ENCODE assay signal across 11 cellular contexts in genomic region chr1:56033321-56034037, GRCh38.
A peak's percentile ranks its signal among the peaks of the same experiment; 100 is the strongest.
DNase-seq lines count a peak whose midpoint lies in the region; ATAC-seq and TF ChIP-seq lines count a peak whose summit lies in the region.
"Had no signal": no experiment of that assay in that cellular context is flagged by ENCODE, and none has a peak within 500 bp of the region (broad histone marks: within the 10 kb centered on the region; RNA-seq: fewer than 3 reads in every experiment).

No MANE protein-coding gene starts in this region.

- DNase-seq in GM23248 = no peak
- DNase-seq in adipocyte (ENCODE audit: low read depth) = peak; percentile 16
- no peak for DNase-seq in mesenchymal stem cell
- DNase-seq in smooth muscle cell (lab: John Stamatoyannopoulos, UW; ENCODE audit: unreplicated experiment) = no peak
- DNase-seq: CD8-positive, alpha-beta T cell; NCI-H1436 treated with DMSO at 0.1 percent for 48 hours; NCI-H2081; NCI-H526 had no signal

- no peak overlapping the region for H2AK5ac ChIP-seq in mesenchymal stem cell (ENCODE audit: low read length, severe bottlenecking)

- H3K9me2 ChIP-seq in GM23248 (ENCODE audit: insufficient read depth) = 0 out of 2 replicates have a peak, but pooled peaks cover 4% of the 10 kb centered on the region

- no peaks in the 10 kb centered on the region for H3K79me1 ChIP-seq in mesenchymal stem cell (replicated peaks; ENCODE audit: low read length, poor library complexity, severe bottlenecking)

- no peak overlapping the region for H2BK5ac ChIP-seq in mesenchymal stem cell (ENCODE audit: low read depth, low read length, poor library complexity, severe bottlenecking)

- H2BK120ac ChIP-seq in mesenchymal stem cell (ENCODE audit: low read depth, low read length) = peak overlapping the region; percentile 8

- H3K27ac Mint-ChIP-seq in stimulated activated memory B cell treated with anti-CD40 and anti-IgM and Interleukin-4, amounts not matched to agents 10 μg/mL and 1 μg/mL and 100 μg/mL, for 72 hours = no peak overlapping the region
- H3K27ac Mint-ChIP-seq: CD8-positive, alpha-beta T cell had no signal

- H3K4me1 Mint-ChIP-seq in stimulated activated memory B cell treated with anti-CD40 and anti-IgM and Interleukin-4, amounts not matched to agents 10 μg/mL and 1 μg/mL and 100 μg/mL, for 72 hours = no peaks in the 10 kb centered on the region

- peak overlapping the region; percentile 83 to 87 for H2BK12ac ChIP-seq in mesenchymal stem cell (ENCODE audit: low read length in 2 of 2)

- H3K9me3 Mint-ChIP-seq in stimulated activated memory B cell treated with anti-CD40 and anti-IgM and Interleukin-4, amounts not matched to agents 10 μg/mL and 1 μg/mL and 100 μg/mL, for 72 hours = peaks cover 1% of the 10 kb centered on the region

- no peaks in the 10 kb centered on the region for H4K20me1 ChIP-seq in GM23248 (ENCODE audit: insufficient read depth)
- no peaks in the 10 kb centered on the region for H4K20me1 ChIP-seq in smooth muscle cell (ENCODE audit: low read depth)

- H3K9me3 ChIP-seq in GM23248 (ENCODE audit: low read depth) (no peaks in the 10 kb centered on the region), adipocyte (ENCODE audit: control insufficient read depth, low read length) (no peaks in the 10 kb centered on the region), mesenchymal stem cell (ENCODE audit: control insufficient read depth, low read length) (no peaks in the 10 kb centered on the region), smooth muscle cell (replicated peaks; ENCODE audit: low read depth) (no peaks in the 10 kb centered on the region)

- WGBS in GM23248 (ENCODE audit: low coverage in 1 of 2, low lambda C conversion rate in 2 of 2, missing lambda C conversion rate in 2 of 2), 2 experiments = 24 to 32% methylated on average over 3 of the region's 3 CpGs
- WGBS in mesenchymal stem cell = 89% methylated on average over 2 of the region's 3 CpGs
- WGBS in smooth muscle cell (ENCODE audit: low lambda C conversion rate) = 80% methylated on average over 3 of the region's 3 CpGs

- H3K79me2 ChIP-seq in GM23248 (ENCODE audit: insufficient read depth) (no peaks in the 10 kb centered on the region), smooth muscle cell (ENCODE audit: low read depth) (no peaks in the 10 kb centered on the region)

- H3K27me3 Mint-ChIP-seq in stimulated activated memory B cell treated with anti-CD40 and anti-IgM and Interleukin-4, amounts not matched to agents 10 μg/mL and 1 μg/mL and 100 μg/mL, for 72 hours = peaks cover 25% of the 10 kb centered on the region

- peaks cover 5% of the 10 kb centered on the region; the same call in 1 of the 2 replicates for H3F3A ChIP-seq in GM23248 (ENCODE audit: insufficient read depth)
- H3F3A ChIP-seq in smooth muscle cell (ENCODE audit: low read depth) = no peaks in the 10 kb centered on the region

- H3K36me3 ChIP-seq in GM23248 (ENCODE audit: low read depth) = no peaks in the 10 kb centered on the region
- H3K36me3 ChIP-seq in adipocyte (ENCODE audit: control insufficient read depth, insufficient read depth, low read length, severe bottlenecking) = no peaks in the 10 kb centered on the region
- no peaks in the 10 kb centered on the region for H3K36me3 ChIP-seq in mesenchymal stem cell (ENCODE audit: control insufficient read depth in 1 of 2, insufficient read depth in 2 of 2, low read depth in 1 of 2, low read length in 2 of 2)
- H3K36me3 ChIP-seq in smooth muscle cell (ENCODE audit: low read depth) = no peaks in the 10 kb centered on the region

- no peak overlapping the region for H3K4me3 Mint-ChIP-seq in stimulated activated memory B cell treated with anti-CD40 and anti-IgM and Interleukin-4, amounts not matched to agents 10 μg/mL and 1 μg/mL and 100 μg/mL, for 72 hours
- H3K4me3 Mint-ChIP-seq: CD8-positive, alpha-beta T cell had no signal

- no peak overlapping the region for H3K23ac ChIP-seq in mesenchymal stem cell (ENCODE audit: low read length in 2 of 2)

- H3K4me1 ChIP-seq in GM23248 (ENCODE audit: insufficient read depth) (peaks cover 25% of the 10 kb centered on the region), adipocyte (ENCODE audit: control insufficient read depth, insufficient read depth, low read length) (peaks cover 24% of the 10 kb centered on the region), mesenchymal stem cell (ENCODE audit: control insufficient read depth, insufficient read depth, low read depth, low read length) (no peaks in the 10 kb centered on the region), smooth muscle cell (ENCODE audit: low read depth) (peaks cover 5% of the 10 kb centered on the region)

- H3K27ac ChIP-seq in GM23248 = no peak overlapping the region
- no peak overlapping the region for H3K27ac ChIP-seq in mesenchymal stem cell (ENCODE audit: low read length, poor library complexity, severe bottlenecking)
- H3K27ac ChIP-seq in smooth muscle cell (ENCODE audit: low read depth) = peak overlapping the region; percentile 46

- H3K14ac ChIP-seq in mesenchymal stem cell (ENCODE audit: low read length in 2 of 2) = no peak overlapping the region

- peak overlapping the region; percentile 60 for H4K8ac ChIP-seq in mesenchymal stem cell (ENCODE audit: low read length)

- H3K4ac ChIP-seq in mesenchymal stem cell (ENCODE audit: low read depth in 1 of 2, low read length in 2 of 2) = no peak overlapping the region

- no peak overlapping the region for H2BK15ac ChIP-seq in mesenchymal stem cell (ENCODE audit: low read depth, poor library complexity, severe bottlenecking)

- no peaks in the 10 kb centered on the region for H3K27me3 ChIP-seq in GM23248 (replicated peaks; ENCODE audit: insufficient read depth)
- H3K27me3 ChIP-seq in adipocyte (replicated peaks; ENCODE audit: control insufficient read depth, insufficient read depth, low read length) = no peaks in the 10 kb centered on the region
- H3K27me3 ChIP-seq in mesenchymal stem cell (ENCODE audit: control insufficient read depth in 1 of 2, insufficient read depth in 1 of 2, low read length in 2 of 2) = no peaks in the 10 kb centered on the region
- no peaks in the 10 kb centered on the region for H3K27me3 ChIP-seq in smooth muscle cell (ENCODE audit: low read depth)

- H3K4me3 ChIP-seq in GM23248 (no peak overlapping the region), adipocyte (ENCODE audit: low read length) (no peak overlapping the region), mesenchymal stem cell (ENCODE audit: insufficient read depth in 1 of 2, low read depth in 1 of 2, low read length in 2 of 2) (no peak overlapping the region), smooth muscle cell (no peak overlapping the region)

- H2AFZ ChIP-seq in GM23248 (0 out of 2 replicates have a peak overlapping the region, but pooled peaks have one; percentile 16), mesenchymal stem cell (ENCODE audit: low read depth, low read length) (no peak overlapping the region), smooth muscle cell (ENCODE audit: low read depth) (no peak overlapping the region)

- H3K4me2 ChIP-seq in GM23248 (ENCODE audit: unreplicated experiment) = peak overlapping the region; percentile 30
- H3K4me2 ChIP-seq in mesenchymal stem cell (ENCODE audit: low read length, poor library complexity, severe bottlenecking) = no peak overlapping the region
- no peak overlapping the region for H3K4me2 ChIP-seq in smooth muscle cell

- no peak overlapping the region for H3K9ac ChIP-seq in GM23248
- no peak overlapping the region for H3K9ac ChIP-seq in adipocyte (ENCODE audit: low read length)
- H3K9ac ChIP-seq in mesenchymal stem cell (ENCODE audit: low read length) = peak overlapping the region; percentile 59
- H3K9ac ChIP-seq in smooth muscle cell (ENCODE audit: low read depth) = no peak overlapping the region

- in situ Hi-C loops in GM23248 (cut with MboI) = no loop called here

- no peak for TF ChIP-seq CTCF in smooth muscle cell (IDR thresholded peaks at IDR 0.05; ENCODE audit: borderline replicate concordance, insufficient read depth, poor library complexity, severe bottlenecking)

- H3K18ac ChIP-seq in mesenchymal stem cell (ENCODE audit: low read depth in 1 of 2, low read length in 2 of 2) = peak overlapping the region in 1 of 2 experiments; percentile 21

- H4K91ac ChIP-seq in mesenchymal stem cell (ENCODE audit: low read length) = no peak overlapping the region

- H3K36me3 Mint-ChIP-seq in stimulated activated memory B cell treated with anti-CD40 and anti-IgM and Interleukin-4, amounts not matched to agents 10 μg/mL and 1 μg/mL and 100 μg/mL, for 72 hours = no peaks in the 10 kb centered on the region
- H3K36me3 Mint-ChIP-seq: CD8-positive, alpha-beta T cell had no signal

- ATAC-seq in GM18520 (IDR thresholded peaks at IDR 0.05; ENCODE audit: unreplicated experiment) (no peak), HG02642 (IDR thresholded peaks at IDR 0.05; ENCODE audit: poor library complexity, unreplicated experiment) (no peak)
- ATAC-seq in stimulated activated memory B cell treated with anti-CD40 and anti-IgM and Interleukin-4, amounts not matched to agents 10 μg/mL and 1 μg/mL and 100 μg/mL, for 72 hours = no peak
- ATAC-seq: CD8-positive, alpha-beta T cell had no signal
